Comparison of ENCODE assay signal across 22 cellular contexts in genomic region chr5:57659889-57660288, GRCh38.
"Had no signal": no experiment of that assay in that cellular context is flagged by ENCODE, and none has a peak within 500 bp of the region (broad histone marks: within the 10 kb centered on the region; RNA-seq: fewer than 3 reads in every experiment).

No MANE protein-coding gene starts in this region.

- H3K9me3 ChIP-seq: left ventricle myocardium inferior, mucosa of descending colon, pancreas, right atrium auricular region, right lobe of liver, tibial nerve, vagina had no signal

- ATAC-seq: mucosa of descending colon; naive thymus-derived CD4-positive, alpha-beta T cell; natural killer cell treated with Interleukin-12 subunit alpha and Interleukin-12 subunit beta and Interleukin-15 and Interleukin-18, amount 100 ng/mL, for 72 hours; pancreas; stimulated activated memory B cell treated with anti-CD40 and anti-IgM and Interleukin-4, amounts not matched to agents 10 μg/mL and 1 μg/mL and 100 μg/mL, for 72 hours; stimulated activated naive CD8-positive, alpha-beta T cell treated with anti-CD3 and anti-CD28 coated beads, Interleukin-15, amount 100 ng/mL, for 72 hours had no signal

- H3K4me3 ChIP-seq: hepatocyte, left ventricle myocardium inferior, lung, mucosa of descending colon, pancreas, right atrium auricular region, right lobe of liver, smooth muscle cell, tibial nerve, vagina had no signal

- H3K27me3 ChIP-seq: hepatocyte, pancreas, right atrium auricular region, right lobe of liver, tibial nerve, vagina had no signal

- H3K4me1 ChIP-seq: vagina had no signal

- DNase-seq: islet precursor cell; left ventricle myocardium inferior; midbrain; mucosa of descending colon; naive thymus-derived CD4-positive, alpha-beta T cell; pancreas; right lobe of liver; stimulated activated CD4-positive, alpha-beta T cell treated with anti-CD3 and anti-CD28 coated beads, Interleukin-1b, Interleukin-23, amount 100 ng/mL, for 48 hours; stimulated activated CD4-positive, alpha-beta T cell treated with anti-CD3 and anti-CD28 coated beads, Interleukin-2, amount 100 ng/mL, for 48 hours; stimulated activated CD4-positive, alpha-beta T cell treated with anti-CD3 and anti-CD28 coated beads, Interleukin-4, amount 100 ng/mL, for 4 hours; stimulated activated CD8-positive, alpha-beta memory T cell treated with anti-CD3 and anti-CD28 coated beads, Interleukin-4, amount 100 ng/mL, for 48 hours; stimulated activated naive CD4-positive, alpha-beta T cell treated with Interleukin-2 at 50 U/mL for 16 hours; stimulated activated naive CD8-positive, alpha-beta T cell treated with anti-CD3 and anti-CD28 coated beads, Interleukin-15, amount 100 ng/mL, for 72 hours; substantia nigra had no signal

- H3K27ac ChIP-seq: hepatocyte, left ventricle myocardium inferior, pancreas, right atrium auricular region, right lobe of liver, tibial nerve, vagina had no signal

- H3K36me3 ChIP-seq: left ventricle myocardium inferior, pancreas, right atrium auricular region, tibial nerve, vagina had no signal
